Comparison of ENCODE assay signal across 18 cellular contexts in genomic region chr5:113039229-113039628, GRCh38.
DNase-seq lines count a peak whose midpoint lies in the region; ATAC-seq and TF ChIP-seq lines count a peak whose summit lies in the region.
"Had no signal": no experiment of that assay in that cellular context is flagged by ENCODE, and none has a peak within 500 bp of the region (broad histone marks: within the 10 kb centered on the region; RNA-seq: fewer than 3 reads in every experiment).

No MANE protein-coding gene starts in this region.

- no peaks in the 10 kb centered on the region for H3K79me2 ChIP-seq in trophoblast cell (ENCODE audit: control insufficient read depth, insufficient read depth, low read length, poor library complexity)

- no peak overlapping the region for H3K9ac ChIP-seq in trophoblast cell (ENCODE audit: low read length)
- H3K9ac ChIP-seq: GM23248 had no signal

- H3K9me3 Mint-ChIP-seq in glutamatergic neuron (ENCODE audit: unreplicated experiment), result peaks cover 17% of the 10 kb centered on the region
- H3K9me3 Mint-ChIP-seq: CD4-positive, alpha-beta memory T cell had no signal

- no peaks in the 10 kb centered on the region for H3K27me3 ChIP-seq in trophoblast cell (ENCODE audit: insufficient read depth, low read length)

- H2BK120ac ChIP-seq in trophoblast cell (ENCODE audit: insufficient read depth, low read length, poor library complexity), result no peak overlapping the region

- DNase-seq in NCI-H748 (lab: John Stamatoyannopoulos, UW; ENCODE audit: unreplicated experiment) (peak; percentile 12), NCI-H748 treated with DMSO at 0.1 percent for 48 hours (lab: John Stamatoyannopoulos, UW) (no peak), RWPE1 (ENCODE audit: low spot score) (no peak), glutamatergic neuron (no peak), ureter (ENCODE audit: low spot score) (peak; percentile 18), GM19240 (ENCODE audit: insufficient read length, low spot score) (no peak), trophoblast cell (no peak)
- DNase-seq: Calu3; CD4-positive, alpha-beta memory T cell; DMS79; KG1; NCI-H1436; NCI-H2107; NCI-H345; NCI-H82 had no signal

- H3K79me1 ChIP-seq in trophoblast cell (ENCODE audit: low read length), result peaks cover under 1% of the 10 kb centered on the region

- no peak for ATAC-seq in HG02763 (IDR thresholded peaks at IDR 0.05; ENCODE audit: unreplicated experiment)

- POLR2A ChIA-PET in RWPE1 (lab: Yijun Ruan, JAX; ENCODE audit: low non-redundant PET), result no interaction called here

- H2AK5ac ChIP-seq in trophoblast cell (ENCODE audit: low read length), result no peak overlapping the region

- H4K91ac ChIP-seq in trophoblast cell (ENCODE audit: low read depth, low read length), result no peak overlapping the region

- no peak overlapping the region for H3K4me3 ChIP-seq in trophoblast cell (ENCODE audit: low read depth, low read length)
- H3K4me3 ChIP-seq: GM23248, PC-9 had no signal

- peaks cover 9% of the 10 kb centered on the region for H3K27me3 Mint-ChIP-seq in glutamatergic neuron (ENCODE audit: unreplicated experiment)
- H3K27me3 Mint-ChIP-seq: CD4-positive, alpha-beta memory T cell had no signal

- no peak overlapping the region for H2BK5ac ChIP-seq in trophoblast cell (ENCODE audit: low read depth, low read length, poor library complexity)

- H3K27ac ChIP-seq in RWPE1, result peak overlapping the region; percentile 32
- no peak overlapping the region for H3K27ac ChIP-seq in trophoblast cell (ENCODE audit: low read depth, low read length)
- H3K27ac ChIP-seq: GM23248, PC-9 had no signal

- H3K4me1 Mint-ChIP-seq in glutamatergic neuron (ENCODE audit: low read depth, unreplicated experiment), result peaks cover 44% of the 10 kb centered on the region

- no peak overlapping the region for H3K23ac ChIP-seq in trophoblast cell (ENCODE audit: low read length)

- peak overlapping the region; percentile 59 for H3K27ac Mint-ChIP-seq in glutamatergic neuron (ENCODE audit: unreplicated experiment)

- no peaks in the 10 kb centered on the region for H3K9me3 ChIP-seq in trophoblast cell (ENCODE audit: insufficient read depth, low read depth, low read length)

- no peak overlapping the region for H4K8ac ChIP-seq in trophoblast cell (ENCODE audit: low read depth, low read length)

- CTCF ChIA-PET in RWPE1 (lab: Yijun Ruan, JAX), result interaction anchor here (0.7 kb wide), 1 partner anchor 194 kb away, joined by 6 read pairs; no protein-coding TSS in a partner anchor

- H3K4me3 Mint-ChIP-seq in glutamatergic neuron (ENCODE audit: unreplicated experiment), result no peak overlapping the region
- H3K4me3 Mint-ChIP-seq: CD4-positive, alpha-beta memory T cell had no signal

- H4K12ac ChIP-seq in trophoblast cell (ENCODE audit: low read depth, low read length), result no peak overlapping the region

- H3K36me3 ChIP-seq in trophoblast cell (ENCODE audit: control insufficient read depth in 1 of 2, insufficient read depth in 2 of 2, low read length in 2 of 2), result no peaks in the 10 kb centered on the region

- TF ChIP-seq CTCF in RWPE1 (conservative IDR thresholded peaks at IDR 0.05; ENCODE audit: low read depth), result no peak
- TF ChIP-seq CTCF in glutamatergic neuron (IDR thresholded peaks at IDR 0.05; ENCODE audit: partially characterized antibody, unreplicated experiment), result no peak

- no peaks in the 10 kb centered on the region for H3K4me1 ChIP-seq in trophoblast cell (ENCODE audit: control insufficient read depth in 1 of 2, insufficient read depth in 2 of 2, low read length in 2 of 2)

- no CpG with 5 or more reads among the region's 7 CpGs for WGBS in trophoblast cell (ENCODE audit: extremely low coverage, insufficient coverage, insufficient read length)

- no peak overlapping the region for H3K14ac ChIP-seq in trophoblast cell (ENCODE audit: low read length)

- H2AFZ ChIP-seq in trophoblast cell (ENCODE audit: insufficient read depth, low read length, poor library complexity), result no peak overlapping the region
- H2AFZ ChIP-seq: GM23248, PC-9 had no signal

- H3K4ac ChIP-seq in trophoblast cell (ENCODE audit: low read depth, low read length), result no peak overlapping the region

- H3K36me3 Mint-ChIP-seq in glutamatergic neuron (ENCODE audit: unreplicated experiment), result peaks cover 16% of the 10 kb centered on the region

- no peak overlapping the region for H2BK12ac ChIP-seq in trophoblast cell (ENCODE audit: low read length)

- no peak overlapping the region for H3K4me2 ChIP-seq in trophoblast cell (ENCODE audit: low read length)
- H3K4me2 ChIP-seq: PC-9 had no signal

- H3K18ac ChIP-seq in trophoblast cell (ENCODE audit: low read length), result no peak overlapping the region

Comparison
In these comparisons a context has a peak if more than half of its experiments do, and no peak if none do; other contexts are left out.
1. DNase-seq: peak in NCI-H748 (single experiment) and ureter (single experiment); none in NCI-H748 treated with DMSO at 0.1 percent for 48 hours (single experiment), RWPE1 (single experiment), glutamatergic neuron (single experiment), GM19240 (single experiment) and trophoblast cell (0 of 2).